In genomic region chr12:119016715-119017114, GRCh38 we compare ENCODE assay signal across 8 cellular contexts. TPM values are rescaled to one million over a fixed set of nuclear protein-coding genes. Genes with fewer than 3 reads are reported as not detected.
"Had no signal": no experiment of that assay in that cellular context is flagged by ENCODE, and none has a peak within 500 bp of the region (broad histone marks: within the 10 kb centered on the region; RNA-seq: fewer than 3 reads in every experiment).

No MANE protein-coding gene starts in this region.

- H3K4me3 ChIP-seq: GM23338 had no signal

- DNase-seq: H7, HCEC 1CT, Kasumi-1, KG1 had no signal

- H3K4me2 ChIP-seq: GM23338 had no signal

- FAIRE-seq: HTR-8/SVneo had no signal

- ATAC-seq: GM23338 had no signal

- H2AFZ ChIP-seq: GM23338 had no signal

RNA-seq across cellular contexts. Expression of gene SRRM4, which starts 35.4 kb away (rescaled TPM):
- total RNA-seq: HT-29 had no signal
- polyA plus RNA-seq: IgD-negative memory B cell had no signal
